Comparison of ENCODE assay signal across 15 cellular contexts in the genomic region with DNA sequence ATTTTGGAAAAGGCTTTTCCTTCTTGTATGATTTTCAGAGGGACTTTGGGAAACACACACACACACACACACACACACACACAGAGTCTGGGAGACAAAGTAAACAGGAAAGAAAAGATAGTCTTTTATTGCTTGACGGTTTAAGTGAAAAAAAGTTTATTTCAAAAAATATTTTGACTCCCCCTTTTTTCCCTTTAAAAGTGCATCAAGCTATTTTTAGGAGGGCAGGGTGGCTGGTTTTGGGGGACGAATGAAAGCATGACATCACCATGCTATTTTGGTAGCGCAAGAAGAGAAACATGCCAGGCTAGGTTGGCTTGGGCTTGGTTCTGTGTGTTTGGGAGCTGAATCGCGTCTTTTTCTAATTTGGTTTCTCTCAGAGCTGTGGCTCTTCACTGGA.
DNase-seq lines count a peak whose midpoint lies in the region; ATAC-seq, FAIRE-seq and TF ChIP-seq lines count a peak whose summit lies in the region.
"Had no signal": no experiment of that assay in that cellular context is flagged by ENCODE, and none has a peak within 500 bp of the region (broad histone marks: within the 10 kb centered on the region; RNA-seq: fewer than 3 reads in every experiment).

No MANE protein-coding gene starts in this region.

- H3K9me3 ChIP-seq in HUES6 (ENCODE audit: control insufficient read depth, insufficient read depth, low read depth, low read length) (no peaks in the 10 kb centered on the region), esophagus squamous epithelium (no peaks in the 10 kb centered on the region), HepG2 (ENCODE audit: low read length) (no peaks in the 10 kb centered on the region), skeletal muscle tissue (ENCODE audit: control insufficient read depth in 3 of 3, low read length in 3 of 3) (no peaks in the 10 kb centered on the region)
- H3K9me3 ChIP-seq: prostate gland had no signal

- no TSS peak for BruUV-seq in HepG2 (replicated peaks; lab: Mats Ljungman, UMichigan)

- no peak for DNase-seq in esophagus squamous epithelium (lab: John Stamatoyannopoulos, UW)
- no peak for DNase-seq in HepG2 (ENCODE audit: low spot score)
- DNase-seq in LoVo (ENCODE audit: low spot score), result no peak
- DNase-seq in activated CD4-positive, alpha-beta T cell treated with anti-CD3 and anti-CD28 coated beads, Interleukin-2, amount 50 U/mL, for 48 hours, result no peak
- DNase-seq in stimulated activated naive CD8-positive, alpha-beta T cell treated with anti-CD3 and anti-CD28 coated beads, Interleukin-15, amount 100 ng/mL, for 72 hours, result no peak
- DNase-seq: activated CD4-positive, alpha-beta T cell treated with anti-CD3 and anti-CD28 coated beads, Interleukin-2, amount 50 U/mL, for 1 hour; activated T-cell treated with anti-CD3 and anti-CD28 coated beads, Interleukin-2, amount 50 U/mL, for 72 hours; COR-L47; cortex of kidney; stimulated activated CD8-positive, alpha-beta memory T cell treated with anti-CD3 and anti-CD28 coated beads, Interleukin-4, amount 100 ng/mL, for 48 hours; T1000 had no signal

- no peak overlapping the region for H3K27ac Mint-ChIP-seq in stimulated activated naive CD8-positive, alpha-beta T cell treated with anti-CD3 and anti-CD28 coated beads, Interleukin-15, amount 100 ng/mL, for 72 hours
- H3K27ac Mint-ChIP-seq: activated T-cell treated with anti-CD3 and anti-CD28 coated beads, Interleukin-2, amount 50 U/mL, for 72 hours had no signal

- peaks cover 52% of the 10 kb centered on the region for H3K4me1 ChIP-seq in HUES6 (ENCODE audit: control insufficient read depth, insufficient read depth, low read length)
- peaks cover 0 to 17% (median 0%) of the 10 kb centered on the region in 3 donors for H3K4me1 ChIP-seq in esophagus squamous epithelium
- peaks cover 54% of the 10 kb centered on the region for H3K4me1 ChIP-seq in HepG2 (ENCODE audit: insufficient read depth, low read length)
- peaks cover 3 to 13% (median 6%) of the 10 kb centered on the region in 3 donors for H3K4me1 ChIP-seq in skeletal muscle tissue (ENCODE audit: control insufficient read depth in 3 of 3, insufficient read depth in 3 of 3, low read length in 3 of 3)
- H3K4me1 ChIP-seq: prostate gland had no signal

- H3K27me3 ChIP-seq in HUES6 (ENCODE audit: control insufficient read depth, insufficient read depth, low read length) (no peaks in the 10 kb centered on the region), esophagus squamous epithelium (peaks cover 0 to 13% (median 0%) of the 10 kb centered on the region in 4 donors), HepG2 (ENCODE audit: control insufficient read depth in 1 of 2, insufficient read depth in 2 of 2, low read length in 2 of 2) (no peaks in the 10 kb centered on the region), skeletal muscle tissue (ENCODE audit: control insufficient read depth in 3 of 3, insufficient read depth in 3 of 3, low read length in 3 of 3) (no peaks in the 10 kb centered on the region)

- TF ChIP-seq EP300 in HepG2 (IDR thresholded peaks at IDR 0.05; ENCODE audit: low read depth in 2 of 2, low read length in 2 of 2) (no peak), HepG2 (CRISPR knock-in tag; IDR thresholded peaks at IDR 0.05; ENCODE audit: borderline replicate concordance) (no peak)

- peak overlapping the region; percentile 69 for H2AFZ ChIP-seq in HepG2 (ENCODE audit: low read length)

- H3K4me3 Mint-ChIP-seq in stimulated activated naive CD8-positive, alpha-beta T cell treated with anti-CD3 and anti-CD28 coated beads, Interleukin-15, amount 100 ng/mL, for 72 hours, result no peak overlapping the region
- H3K4me3 Mint-ChIP-seq: activated T-cell treated with anti-CD3 and anti-CD28 coated beads, Interleukin-2, amount 50 U/mL, for 72 hours had no signal

- no peaks in the 10 kb centered on the region for H4K20me1 ChIP-seq in HepG2 (ENCODE audit: insufficient read depth, low read length)

- H3K9ac ChIP-seq in HUES6 (ENCODE audit: low read length), result peak overlapping the region; percentile 6
- no peak overlapping the region for H3K9ac ChIP-seq in HepG2 (ENCODE audit: insufficient read depth, low read depth, low read length)
- H3K9ac ChIP-seq in skeletal muscle tissue (ENCODE audit: low read depth in 1 of 3, low read length in 3 of 3), result peak overlapping the region; percentile 4 to 59 (median 27)

- peaks cover 65% of the 10 kb centered on the region for H3K27me3 Mint-ChIP-seq in stimulated activated naive CD8-positive, alpha-beta T cell treated with anti-CD3 and anti-CD28 coated beads, Interleukin-15, amount 100 ng/mL, for 72 hours

- no peaks in the 10 kb centered on the region for H3K9me3 Mint-ChIP-seq in stimulated activated naive CD8-positive, alpha-beta T cell treated with anti-CD3 and anti-CD28 coated beads, Interleukin-15, amount 100 ng/mL, for 72 hours

- no peak for TF ChIP-seq POLR2A in esophagus squamous epithelium (IDR thresholded peaks at IDR 0.05)
- no peak for TF ChIP-seq POLR2A in HepG2 (IDR thresholded peaks at IDR 0.05; ENCODE audit: insufficient read depth in 1 of 2, low read depth in 2 of 2, low read length in 2 of 2)

- POLR2A ChIA-PET in HepG2 (lab: Yijun Ruan, JAX), result no interaction called here

- in situ Hi-C loops in HepG2 (cut with HindIII; ENCODE audit: extremely low pct_ligation_motif_present, low pct_unique_long_range_greater_than_20kb), result no loop called here

- H3K79me2 ChIP-seq in HepG2 (ENCODE audit: insufficient read depth, low read length), result no peaks in the 10 kb centered on the region

- intact Hi-C loops in esophagus squamous epithelium (cut with DNase I) (no loop called here), HepG2 (cut with micrococcal nuclease; ENCODE audit: unreplicated experiment) (loop anchor here (5.0 kb wide), 1 partner anchor 84 kb away; no protein-coding TSS in a partner anchor)

- WGBS in esophagus squamous epithelium, 2 donors, result 46 to 55% methylated on average over 5 of the region's 5 CpGs
- WGBS in HepG2 (ENCODE audit: low lambda C conversion rate), result 71% methylated on average over 5 of the region's 5 CpGs

- TF ChIP-seq RAD21 in HepG2 (CRISPR knock-in tag; IDR thresholded peaks at IDR 0.05), result no peak

- ATAC-seq in HepG2 (no peak), HG02938 (IDR thresholded peaks at IDR 0.05; ENCODE audit: unreplicated experiment) (no peak)
- no peak for ATAC-seq in stimulated activated naive CD8-positive, alpha-beta T cell treated with anti-CD3 and anti-CD28 coated beads, Interleukin-15, amount 100 ng/mL, for 72 hours
- ATAC-seq: activated T-cell treated with anti-CD3 and anti-CD28 coated beads, Interleukin-2, amount 50 U/mL, for 72 hours had no signal

- H3K4me3 ChIP-seq in HUES6 (ENCODE audit: low read depth, low read length) (no peak overlapping the region), esophagus squamous epithelium (no peak overlapping the region), HepG2 (replicated peaks in 1 of 3; ENCODE audit: insufficient read depth in 1 of 3, low read depth in 2 of 3, low read length in 3 of 3) (no peak overlapping the region), skeletal muscle tissue (ENCODE audit: low read length in 3 of 3) (peak overlapping the region; percentile 3 to 62 (median 48))
- H3K4me3 ChIP-seq: prostate gland had no signal

- FAIRE-seq in HepG2 (lab: Jason Lieb, UNC), result no peak

- peaks cover 7% of the 10 kb centered on the region for H3K4me1 Mint-ChIP-seq in stimulated activated naive CD8-positive, alpha-beta T cell treated with anti-CD3 and anti-CD28 coated beads, Interleukin-15, amount 100 ng/mL, for 72 hours

- TF ChIP-seq CTCF in esophagus squamous epithelium (IDR thresholded peaks at IDR 0.05) (no peak), HepG2 (CRISPR knock-in tag; IDR thresholded peaks at IDR 0.05) (no peak)

- CTCF ChIA-PET in HepG2 (lab: Yijun Ruan, JAX; ENCODE audit: low intra/inter-chr PET ratio, low total read pairs), result no interaction called here

- H3K36me3 ChIP-seq in HUES6 (ENCODE audit: control insufficient read depth, insufficient read depth, low read length) (no peaks in the 10 kb centered on the region), esophagus squamous epithelium (no peaks in the 10 kb centered on the region), HepG2 (replicated peaks in 1 of 2; ENCODE audit: control insufficient read depth in 1 of 2, insufficient read depth in 2 of 2, low read length in 2 of 2) (no peaks in the 10 kb centered on the region), skeletal muscle tissue (ENCODE audit: control insufficient read depth in 3 of 3, insufficient read depth in 3 of 3, low read length in 3 of 3) (no peaks in the 10 kb centered on the region)
- H3K36me3 ChIP-seq: prostate gland had no signal

- peak overlapping the region; percentile 48; the same call in 1 of the 2 replicates for H3K27ac ChIP-seq in HUES6 (ENCODE audit: low read depth, low read length)
- peak overlapping the region in 3 of 4 donors; percentile 44 to 78 (median 70) for H3K27ac ChIP-seq in esophagus squamous epithelium
- no peak overlapping the region for H3K27ac ChIP-seq in HepG2 (ENCODE audit: extremely low read length, insufficient read depth, low read length)
- H3K27ac ChIP-seq in skeletal muscle tissue (ENCODE audit: low read depth, low read length), result peak overlapping the region; percentile 65
- H3K27ac ChIP-seq: prostate gland had no signal

- H3K4me2 ChIP-seq in HepG2 (ENCODE audit: low read depth, low read length), result no peak overlapping the region

TF ChIP-seq in HepG2, 621 proteins besides CTCF, POLR2A, EP300 and RAD21:
- TF ChIP-seq ATF7 (IDR thresholded peaks at IDR 0.05) (0 out of 2 replicates have a peak, but pooled peaks have one; percentile 12), ATF7 (CRISPR knock-in tag; IDR thresholded peaks at IDR 0.05) (no peak), ZNF10 (CRISPR knock-in tag; IDR thresholded peaks at IDR 0.05; ENCODE audit: borderline replicate concordance, low read depth) (no peak)
TF ChIP-seq in HepG2: peak in this region for 1.

Comparison
In these comparisons a context has a peak if more than half of its experiments do, and no peak if none do; other contexts are left out.
1. H3K4me3 ChIP-seq: peak in skeletal muscle tissue (3 of 3); none in HUES6 (single experiment), esophagus squamous epithelium (0 of 4) and HepG2 (0 of 3).